ENCODE assay signal across 2 cellular contexts in the genomic region with DNA sequence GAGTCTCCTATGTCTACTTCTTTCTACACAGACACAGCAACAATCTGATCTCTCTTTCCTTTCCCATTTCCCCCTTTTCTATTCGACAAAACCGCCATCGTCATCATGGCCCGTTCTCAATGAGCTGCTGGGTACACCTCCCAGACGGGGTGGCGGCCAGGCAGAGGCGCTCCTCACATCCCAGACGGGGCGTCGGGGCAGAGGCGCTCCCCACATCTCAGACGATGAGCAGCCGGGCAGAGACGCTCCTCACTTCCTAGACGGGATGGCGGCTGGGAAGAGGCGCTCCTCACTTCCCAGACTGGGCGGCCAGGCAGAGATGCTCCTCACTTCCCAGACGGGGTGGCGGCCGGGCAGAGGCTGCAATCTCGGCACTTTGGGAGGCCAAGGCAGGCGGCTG.
TF ChIP-seq lines count a peak whose summit lies in the region.

No MANE protein-coding gene starts in this region.

TF ChIP-seq in WTC11, 78 proteins besides CTCF, POLR2A, EP300 and RAD21:
- 0 out of 2 replicates have a peak, but pooled peaks have one; percentile 26 for TF ChIP-seq SMAD4 (CRISPR knock-in tag; IDR thresholded peaks at IDR 0.05)

TF ChIP-seq in K562, 482 proteins besides CTCF, POLR2A, EP300 and RAD21:
- TF ChIP-seq, protein P1, sequence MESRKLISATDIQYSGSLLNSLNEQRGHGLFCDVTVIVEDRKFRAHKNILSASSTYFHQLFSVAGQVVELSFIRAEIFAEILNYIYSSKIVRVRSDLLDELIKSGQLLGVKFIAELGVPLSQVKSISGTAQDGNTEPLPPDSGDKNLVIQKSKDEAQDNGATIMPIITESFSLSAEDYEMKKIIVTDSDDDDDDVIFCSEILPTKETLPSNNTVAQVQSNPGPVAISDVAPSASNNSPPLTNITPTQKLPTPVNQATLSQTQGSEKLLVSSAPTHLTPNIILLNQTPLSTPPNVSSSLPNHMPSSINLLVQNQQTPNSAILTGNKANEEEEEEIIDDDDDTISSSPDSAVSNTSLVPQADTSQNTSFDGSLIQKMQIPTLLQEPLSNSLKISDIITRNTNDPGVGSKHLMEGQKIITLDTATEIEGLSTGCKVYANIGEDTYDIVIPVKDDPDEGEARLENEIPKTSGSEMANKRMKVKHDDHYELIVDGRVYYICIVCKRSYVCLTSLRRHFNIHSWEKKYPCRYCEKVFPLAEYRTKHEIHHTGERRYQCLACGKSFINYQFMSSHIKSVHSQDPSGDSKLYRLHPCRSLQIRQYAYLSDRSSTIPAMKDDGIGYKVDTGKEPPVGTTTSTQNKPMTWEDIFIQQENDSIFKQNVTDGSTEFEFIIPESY (CRISPR knock-in tag; IDR thresholded peaks at IDR 0.05), result peak; percentile 93
